Comparison of ENCODE assay signal across 12 cellular contexts in genomic region chr16:53974484-53975115, GRCh38.
"Had no signal": no experiment of that assay in that cellular context is flagged by ENCODE, and none has a peak within 500 bp of the region (broad histone marks: within the 10 kb centered on the region; RNA-seq: fewer than 3 reads in every experiment).

No MANE protein-coding gene starts in this region.

- H3K27ac ChIP-seq: parathyroid adenoma, transverse colon had no signal

- H2AFZ ChIP-seq: parathyroid adenoma had no signal

- DNase-seq: activated CD4-positive, alpha-beta T cell treated with anti-CD3 and anti-CD28 coated beads, Interleukin-2, amount 50 U/mL, for 1 hour; activated CD4-positive, CD25-positive, alpha-beta regulatory T cell; activated naive CD4-positive, alpha-beta T cell treated with anti-CD3 and anti-CD28 coated beads, Interleukin-2, amount 10 ng/mL, durations not matched to agents 7 days and 5 days; activated T-cell treated with anti-CD3 and anti-CD28 coated beads for 4 hours; glutamatergic neuron; left colon; naive B cell; retina; transverse colon had no signal

- H3K36me3 ChIP-seq: transverse colon had no signal

- H3K4me2 ChIP-seq: smooth muscle cell had no signal

- H3K4me1 ChIP-seq: parathyroid adenoma, transverse colon had no signal

- H3K4me3 ChIP-seq: lung, smooth muscle cell, transverse colon had no signal

- H3K27me3 ChIP-seq: transverse colon had no signal

- H3K9me3 ChIP-seq: transverse colon had no signal

- H3K9ac ChIP-seq: parathyroid adenoma had no signal
